Comparison of ENCODE assay signal across 23 cellular contexts in genomic region chr11:96794152-96794551, GRCh38.
DNase-seq lines count a peak whose midpoint lies in the region; ATAC-seq and TF ChIP-seq lines count a peak whose summit lies in the region.
"Had no signal": no experiment of that assay in that cellular context is flagged by ENCODE, and none has a peak within 500 bp of the region (broad histone marks: within the 10 kb centered on the region; RNA-seq: fewer than 3 reads in every experiment).

No MANE protein-coding gene starts in this region.

- no peaks in the 10 kb centered on the region for H3F3A ChIP-seq in GM23248 (ENCODE audit: insufficient read depth)
- no peaks in the 10 kb centered on the region for H3F3A ChIP-seq in PC-3 (ENCODE audit: low read length, unreplicated experiment)

- no peaks in the 10 kb centered on the region for H4K20me1 ChIP-seq in GM23248 (ENCODE audit: insufficient read depth)
- H4K20me1 ChIP-seq in PC-3 (ENCODE audit: low read length): no peaks in the 10 kb centered on the region

- no TSS peak for BruUV-seq in PC-3 (replicated peaks; lab: Mats Ljungman, UMichigan)

- H3K36me3 ChIP-seq in GM23248 (ENCODE audit: low read depth) (no peaks in the 10 kb centered on the region), PC-3 (ENCODE audit: low read depth, low read length) (no peaks in the 10 kb centered on the region), iPS DF 6.9 (ENCODE audit: control insufficient read depth, insufficient read depth, low read length) (no peaks in the 10 kb centered on the region), vagina (no peaks in the 10 kb centered on the region)
- H3K36me3 ChIP-seq: suprapubic skin had no signal

- H3K27ac ChIP-seq in GM23248: no peak overlapping the region
- H3K27ac ChIP-seq in PC-3 (ENCODE audit: low read length): no peak overlapping the region
- no peak overlapping the region for H3K27ac ChIP-seq in iPS DF 6.9 (ENCODE audit: low read length)
- no peak overlapping the region for H3K27ac ChIP-seq in vagina
- H3K27ac ChIP-seq: KMS-11, suprapubic skin had no signal

- TF ChIP-seq CTCF in PC-3 (conservative IDR thresholded peaks at IDR 0.05; ENCODE audit: low read depth, low read length) (peak; percentile 47; the same call in 1 of the 2 replicates), vagina (IDR thresholded peaks at IDR 0.05) (no peak)

- WGBS in GM23248 (ENCODE audit: low coverage in 1 of 2, low lambda C conversion rate in 2 of 2, missing lambda C conversion rate in 2 of 2), 2 experiments: 83 to 89% methylated on average over 2 of the region's 2 CpGs
- no CpG with 5 or more reads among the region's 2 CpGs for WGBS in iPS DF 6.9 (ENCODE audit: insufficient coverage, insufficient read length)

- H3K4me1 ChIP-seq in GM23248 (ENCODE audit: insufficient read depth) (no peaks in the 10 kb centered on the region), PC-3 (ENCODE audit: insufficient read depth, low read length) (no peaks in the 10 kb centered on the region), iPS DF 6.9 (ENCODE audit: control insufficient read depth, insufficient read depth, low read length) (no peaks in the 10 kb centered on the region), vagina (no peaks in the 10 kb centered on the region)
- H3K4me1 ChIP-seq: suprapubic skin had no signal

- no peak overlapping the region for H3K4me3 ChIP-seq in GM23248
- H3K4me3 ChIP-seq in PC-3 (ENCODE audit: low read length): no peak overlapping the region
- H3K4me3 ChIP-seq in iPS DF 6.9 (ENCODE audit: low read length): no peak overlapping the region
- H3K4me3 ChIP-seq in vagina: no peak overlapping the region
- H3K4me3 ChIP-seq: suprapubic skin had no signal

- H3K79me2 ChIP-seq in GM23248 (ENCODE audit: insufficient read depth) (no peaks in the 10 kb centered on the region), PC-3 (ENCODE audit: low read length) (no peaks in the 10 kb centered on the region)

- H3K4me3 Mint-ChIP-seq in activated CD4-positive, alpha-beta memory T cell treated with anti-CD3 and anti-CD28 coated beads, Interleukin-2, amount 10 ng/mL, durations not matched to agents 7 days and 5 days: no peak overlapping the region
- H3K4me3 Mint-ChIP-seq: central memory CD8-positive, alpha-beta T cell; immature natural killer cell; T-cell had no signal

- no peaks in the 10 kb centered on the region for H3K9me3 ChIP-seq in GM23248 (ENCODE audit: low read depth)
- H3K9me3 ChIP-seq in PC-3 (ENCODE audit: low read length): no peaks in the 10 kb centered on the region
- H3K9me3 ChIP-seq in iPS DF 6.9 (ENCODE audit: control insufficient read depth, insufficient read depth, low read length): no peaks in the 10 kb centered on the region
- no peaks in the 10 kb centered on the region for H3K9me3 ChIP-seq in vagina
- H3K9me3 ChIP-seq: suprapubic skin had no signal

- POLR2A ChIA-PET in PC-3 (lab: Charles Lee; ENCODE audit: unreplicated experiment): no interaction called here
- POLR2A ChIA-PET in activated CD4-positive, alpha-beta memory T cell treated with anti-CD3 and anti-CD28 coated beads, Interleukin-2, amount 10 ng/mL, durations not matched to agents 7 days and 5 days (lab: Charles Lee): no interaction called here

- no peaks in the 10 kb centered on the region for H3K4me1 Mint-ChIP-seq in activated CD4-positive, alpha-beta memory T cell treated with anti-CD3 and anti-CD28 coated beads, Interleukin-2, amount 10 ng/mL, durations not matched to agents 7 days and 5 days
- H3K4me1 Mint-ChIP-seq: central memory CD8-positive, alpha-beta T cell; immature natural killer cell; T-cell had no signal

- no peak for TF ChIP-seq POLR2A in vagina (IDR thresholded peaks at IDR 0.05)

- DNase-seq in AG20443 (ENCODE audit: low spot score) (peak; percentile 17), GM23248 (peak; percentile 2), PC-3 (peak; percentile 33), iPS DF 6.9 (ENCODE audit: low read depth, low spot score) (peak; percentile 27), vagina (ENCODE audit: extremely low spot score in 2 of 2) (no peak), NCI-H2227 (lab: John Stamatoyannopoulos, UW; ENCODE audit: unreplicated experiment) (no peak)
- no peak for DNase-seq in activated CD4-positive, alpha-beta memory T cell treated with anti-CD3 and anti-CD28 coated beads, Interleukin-2, amount 10 ng/mL, durations not matched to agents 7 days and 5 days
- DNase-seq: activated naive CD4-positive, alpha-beta T cell treated with anti-CD3 and anti-CD28 coated beads, Interleukin-2, amount 50 U/mL, for 16 hours; activated T-cell treated with anti-CD3 and anti-CD28 coated beads for 4 hours; AML-193; aorta; erythroblast; GDM1; immature natural killer cell; NCI-H1092 treated with DMSO at 0.1 percent for 48 hours; NCI-H2081 treated with DMSO at 0.1 percent for 48 hours; NCI-H524 treated with DMSO at 0.1 percent for 48 hours; Right ventricle myocardium superior; T-cell had no signal

- no peaks in the 10 kb centered on the region for H3K27me3 Mint-ChIP-seq in activated CD4-positive, alpha-beta memory T cell treated with anti-CD3 and anti-CD28 coated beads, Interleukin-2, amount 10 ng/mL, durations not matched to agents 7 days and 5 days
- H3K27me3 Mint-ChIP-seq: central memory CD8-positive, alpha-beta T cell; T-cell had no signal

- H3K9me3 Mint-ChIP-seq in activated CD4-positive, alpha-beta memory T cell treated with anti-CD3 and anti-CD28 coated beads, Interleukin-2, amount 10 ng/mL, durations not matched to agents 7 days and 5 days: no peaks in the 10 kb centered on the region

- intact Hi-C loops in PC-3 (cut with micrococcal nuclease): loop anchor here (5.0 kb wide), 1 partner anchor 47 kb away; no protein-coding TSS in a partner anchor
- intact Hi-C loops in vagina (cut with DNase I): no loop called here

- H3K4me2 ChIP-seq in GM23248 (ENCODE audit: unreplicated experiment): no peak overlapping the region
- no peak overlapping the region for H3K4me2 ChIP-seq in PC-3 (ENCODE audit: low read length)
- H3K4me2 ChIP-seq: KMS-11 had no signal

- H3K27me3 ChIP-seq in GM23248 (replicated peaks; ENCODE audit: insufficient read depth) (no peaks in the 10 kb centered on the region), PC-3 (ENCODE audit: low read length) (peaks cover 20% of the 10 kb centered on the region), iPS DF 6.9 (ENCODE audit: control insufficient read depth, insufficient read depth, low read length) (no peaks in the 10 kb centered on the region), vagina (no peaks in the 10 kb centered on the region)
- H3K27me3 ChIP-seq: suprapubic skin had no signal

- no peaks in the 10 kb centered on the region for H3K9me2 ChIP-seq in GM23248 (ENCODE audit: insufficient read depth)
- no peaks in the 10 kb centered on the region for H3K9me2 ChIP-seq in PC-3 (replicated peaks; ENCODE audit: low read length)

- CTCF ChIA-PET in PC-3 (lab: Charles Lee): no interaction called here
- CTCF ChIA-PET in activated CD4-positive, alpha-beta memory T cell treated with anti-CD3 and anti-CD28 coated beads, Interleukin-2, amount 10 ng/mL, durations not matched to agents 7 days and 5 days (lab: Charles Lee): interaction anchor here (0.6 kb wide), 1 partner anchor 330 kb away, joined by 3 read pairs; no protein-coding TSS in a partner anchor

- peak; percentile 70 for ATAC-seq in PC-3
- ATAC-seq: HCT116, T-cell had no signal

- H2AFZ ChIP-seq in GM23248 (no peak overlapping the region), PC-3 (ENCODE audit: low read length) (no peak overlapping the region)

- no peak overlapping the region for H3K9ac ChIP-seq in GM23248
- no peak overlapping the region for H3K9ac ChIP-seq in PC-3 (ENCODE audit: low read length)
- H3K9ac ChIP-seq: KMS-11 had no signal

- no peak overlapping the region for H3K27ac Mint-ChIP-seq in activated CD4-positive, alpha-beta memory T cell treated with anti-CD3 and anti-CD28 coated beads, Interleukin-2, amount 10 ng/mL, durations not matched to agents 7 days and 5 days
- H3K27ac Mint-ChIP-seq: T-cell had no signal

- H3K36me3 Mint-ChIP-seq in activated CD4-positive, alpha-beta memory T cell treated with anti-CD3 and anti-CD28 coated beads, Interleukin-2, amount 10 ng/mL, durations not matched to agents 7 days and 5 days (ENCODE audit: low read depth): no peaks in the 10 kb centered on the region
- H3K36me3 Mint-ChIP-seq: immature natural killer cell, T-cell had no signal

- in situ Hi-C loops in GM23248 (cut with MboI): no loop called here

Comparison
In these comparisons a context has a peak if more than half of its experiments do, and no peak if none do; other contexts are left out.
1. DNase-seq: peak in AG20443 (single experiment), GM23248 (single experiment), PC-3 (single experiment) and iPS DF 6.9 (single experiment); none in vagina (0 of 2), NCI-H2227 (single experiment) and activated CD4-positive, alpha-beta memory T cell treated with anti-CD3 and anti-CD28 coated beads, Interleukin-2, amount 10 ng/mL, durations not matched to agents 7 days and 5 days (single experiment).